ENCODE assay signal across 1 cellular context in genomic region chr2:23943666-23944065, GRCh38.
A peak's percentile ranks its signal among the peaks of the same experiment; 100 is the strongest.
TF ChIP-seq lines count a peak whose summit lies in the region.

No MANE protein-coding gene starts in this region.

TF ChIP-seq in HepG2, 621 proteins besides CTCF, POLR2A, EP300 and RAD21:
- TF ChIP-seq ZFP82 (CRISPR knock-in tag; IDR thresholded peaks at IDR 0.05; ENCODE audit: borderline replicate concordance) (no peak), HMGXB4 (CRISPR knock-in tag; IDR thresholded peaks at IDR 0.05; ENCODE audit: borderline replicate concordance in 1 of 2, low read depth in 1 of 2) (peak in 1 of 2 experiments; percentile 15; a peak in 1 of 4 replicates)
